In genomic region chr10:96999337-96999736, GRCh38 we compare ENCODE assay signal across 20 cellular contexts.
"Had no signal": no experiment of that assay in that cellular context is flagged by ENCODE, and none has a peak within 500 bp of the region (broad histone marks: within the 10 kb centered on the region; RNA-seq: fewer than 3 reads in every experiment).

No MANE protein-coding gene starts in this region.

- FAIRE-seq: frontal cortex, islet of Langerhans had no signal

- H3K9me3 Mint-ChIP-seq: memory B cell, nephron had no signal

- H3K27me3 ChIP-seq: colonic mucosa, heart right ventricle had no signal

- H3K4me3 ChIP-seq: colonic mucosa, heart right ventricle, left ventricle myocardium inferior, lower lobe of right lung, smooth muscle cell had no signal

- H3K27ac ChIP-seq: colonic mucosa, heart right ventricle, left ventricle myocardium inferior, lower lobe of right lung had no signal

- H3K4me3 Mint-ChIP-seq: memory B cell, nephron had no signal

- H3K4me1 Mint-ChIP-seq: memory B cell had no signal

- H3K4me1 ChIP-seq: colonic mucosa, lower lobe of right lung had no signal

- ATAC-seq: esophagus mucosa, heart right ventricle, lower lobe of right lung, right cardiac atrium had no signal

- H3K27me3 Mint-ChIP-seq: memory B cell had no signal

- H3K4me2 ChIP-seq: smooth muscle cell had no signal

- H3K9me3 ChIP-seq: colonic mucosa, heart right ventricle, left ventricle myocardium inferior, lower lobe of right lung had no signal

- H3K27ac Mint-ChIP-seq: memory B cell, nephron had no signal

- H3K36me3 Mint-ChIP-seq: memory B cell had no signal

- DNase-seq: cerebellar nuclear complex; colonic mucosa; dermis blood vessel endothelial cell; effector CD4-positive, alpha-beta T cell; heart right ventricle; hypothalamus; left ventricle myocardium inferior; lower lobe of right lung; midbrain; posterior cingulate gyrus; right cardiac atrium; stimulated activated CD4-positive, alpha-beta T cell treated with anti-CD3 and anti-CD28 coated beads, Interleukin-2, amount 100 ng/mL, for 48 hours; stimulated activated naive CD4-positive, alpha-beta T cell treated with Interleukin-2 at 50 U/mL for 16 hours; trophoblast cell had no signal

- H3K36me3 ChIP-seq: colonic mucosa, heart right ventricle, left ventricle myocardium inferior, lower lobe of right lung had no signal
